ENCODE assay signal across 29 cellular contexts in the genomic region with DNA sequence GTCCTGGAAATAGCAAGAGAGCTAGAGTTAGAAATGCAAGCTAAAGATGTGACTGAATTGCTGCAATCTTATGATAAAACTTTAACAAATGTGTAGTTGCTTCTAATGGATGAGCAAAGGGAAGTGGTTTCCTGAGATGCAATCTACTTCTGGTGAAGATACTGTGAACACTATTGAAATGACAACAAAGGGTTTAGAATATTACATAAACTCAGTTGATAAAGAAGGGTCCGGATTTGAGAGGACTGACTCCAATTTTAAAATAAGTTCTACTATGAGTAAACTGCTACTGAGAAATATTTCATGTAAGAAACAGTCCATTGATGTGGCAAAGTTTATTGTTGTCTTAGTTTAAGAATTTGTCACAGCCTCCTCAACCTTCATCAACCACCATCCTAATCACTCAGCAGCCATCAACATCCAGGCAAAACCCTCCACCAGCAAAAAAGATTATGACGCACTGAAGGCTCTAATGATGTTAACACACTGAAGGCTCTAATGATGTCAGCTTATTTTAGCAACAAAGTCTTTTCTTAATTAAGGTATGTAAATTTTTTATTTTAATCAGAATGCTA.
"Had no signal": no experiment of that assay in that cellular context is flagged by ENCODE, and none has a peak within 500 bp of the region (broad histone marks: within the 10 kb centered on the region; RNA-seq: fewer than 3 reads in every experiment).

No MANE protein-coding gene starts in this region.

- H3K4me1 ChIP-seq: parathyroid adenoma, psoas muscle, right lobe of liver, sigmoid colon, stomach, suprapubic skin, testis, tibial artery, transverse colon, upper lobe of right lung, uterus had no signal

- H3K4me3 ChIP-seq: psoas muscle, right lobe of liver, sigmoid colon, stomach, suprapubic skin, testis, tibial artery, transverse colon, upper lobe of right lung, uterus had no signal

- H3K36me3 ChIP-seq: neutrophil, right lobe of liver, sigmoid colon, stomach, suprapubic skin, tibial artery, transverse colon, upper lobe of right lung, uterus had no signal

- H3K36me3 Mint-ChIP-seq: naive B cell; naive thymus-derived CD8-positive, alpha-beta T cell; natural killer cell treated with Interleukin-12 subunit alpha and Interleukin-12 subunit beta and Interleukin-15 and Interleukin-18, amount 100 ng/mL, for 72 hours; stimulated activated memory B cell treated with anti-CD40 and anti-IgM and Interleukin-4, amounts not matched to agents 10 μg/mL and 1 μg/mL and 100 μg/mL, for 72 hours; type B pancreatic cell had no signal

- DNase-seq: naive B cell; naive thymus-derived CD8-positive, alpha-beta T cell; nephron progenitor cell; nucleus accumbens; posterior cingulate gyrus; psoas muscle; right cardiac atrium; right lobe of liver; sigmoid colon; small intestine; stimulated activated CD4-positive, alpha-beta T cell treated with anti-CD3 and anti-CD28 coated beads, Interleukin-15, amount 100 ng/mL, for 24 hours; stimulated activated CD4-positive, alpha-beta T cell treated with anti-CD3 and anti-CD28 coated beads, Interleukin-2, amount 100 ng/mL, for 24 hours; stimulated activated CD4-positive, alpha-beta T cell treated with anti-CD3 and anti-CD28 coated beads, Interleukin-2, amount 100 ng/mL, for 48 hours; stimulated activated CD4-positive, alpha-beta T cell treated with anti-CD3 and anti-CD28 coated beads, Interleukin-4, amount 100 ng/mL, for 24 hours; stimulated activated naive CD4-positive, alpha-beta T cell treated with Interleukin-2 at 50 U/mL for 16 hours; stomach; testis; tibial artery; transverse colon; upper lobe of right lung; uterus had no signal

- H3K27me3 ChIP-seq: neutrophil, right lobe of liver, sigmoid colon, stomach, suprapubic skin, testis, tibial artery, transverse colon, upper lobe of right lung, uterus had no signal

- H3K9me3 ChIP-seq: neutrophil, psoas muscle, right lobe of liver, sigmoid colon, testis, tibial artery, transverse colon, upper lobe of right lung, uterus had no signal

- H3K4me1 Mint-ChIP-seq: naive B cell; nephron progenitor cell; neural crest cell; stimulated activated memory B cell treated with anti-CD40 and anti-IgM and Interleukin-4, amounts not matched to agents 10 μg/mL and 1 μg/mL and 100 μg/mL, for 72 hours had no signal

- FAIRE-seq: small intestine had no signal

- H3K4me3 Mint-ChIP-seq: naive B cell; naive thymus-derived CD8-positive, alpha-beta T cell; natural killer cell treated with Interleukin-12 subunit alpha and Interleukin-12 subunit beta and Interleukin-15 and Interleukin-18, amount 100 ng/mL, for 72 hours; nephron progenitor cell; neural crest cell; stimulated activated memory B cell treated with anti-CD40 and anti-IgM and Interleukin-4, amounts not matched to agents 10 μg/mL and 1 μg/mL and 100 μg/mL, for 72 hours; type B pancreatic cell had no signal

- ATAC-seq: natural killer cell treated with Interleukin-12 subunit alpha and Interleukin-12 subunit beta and Interleukin-15 and Interleukin-18, amount 100 ng/mL, for 72 hours; psoas muscle; right cardiac atrium; right lobe of liver; stimulated activated memory B cell treated with anti-CD40 and anti-IgM and Interleukin-4, amounts not matched to agents 10 μg/mL and 1 μg/mL and 100 μg/mL, for 72 hours; upper lobe of right lung had no signal

- H3K27me3 Mint-ChIP-seq: naive B cell; naive thymus-derived CD8-positive, alpha-beta T cell; natural killer cell treated with Interleukin-12 subunit alpha and Interleukin-12 subunit beta and Interleukin-15 and Interleukin-18, amount 100 ng/mL, for 72 hours; progenitor cell of endocrine pancreas; stimulated activated memory B cell treated with anti-CD40 and anti-IgM and Interleukin-4, amounts not matched to agents 10 μg/mL and 1 μg/mL and 100 μg/mL, for 72 hours; type B pancreatic cell had no signal

- H3K27ac ChIP-seq: neutrophil, parathyroid adenoma, psoas muscle, right lobe of liver, sigmoid colon, stomach, suprapubic skin, testis, tibial artery, transverse colon, upper lobe of right lung, uterus had no signal

- H3K27ac Mint-ChIP-seq: naive B cell; natural killer cell treated with Interleukin-12 subunit alpha and Interleukin-12 subunit beta and Interleukin-15 and Interleukin-18, amount 100 ng/mL, for 72 hours; nephron progenitor cell; progenitor cell of endocrine pancreas; stimulated activated memory B cell treated with anti-CD40 and anti-IgM and Interleukin-4, amounts not matched to agents 10 μg/mL and 1 μg/mL and 100 μg/mL, for 72 hours; type B pancreatic cell had no signal

- H3K9me3 Mint-ChIP-seq: nephron progenitor cell; neural crest cell; stimulated activated memory B cell treated with anti-CD40 and anti-IgM and Interleukin-4, amounts not matched to agents 10 μg/mL and 1 μg/mL and 100 μg/mL, for 72 hours; type B pancreatic cell had no signal
